Comparison of ENCODE assay signal across 28 cellular contexts in the genomic region with DNA sequence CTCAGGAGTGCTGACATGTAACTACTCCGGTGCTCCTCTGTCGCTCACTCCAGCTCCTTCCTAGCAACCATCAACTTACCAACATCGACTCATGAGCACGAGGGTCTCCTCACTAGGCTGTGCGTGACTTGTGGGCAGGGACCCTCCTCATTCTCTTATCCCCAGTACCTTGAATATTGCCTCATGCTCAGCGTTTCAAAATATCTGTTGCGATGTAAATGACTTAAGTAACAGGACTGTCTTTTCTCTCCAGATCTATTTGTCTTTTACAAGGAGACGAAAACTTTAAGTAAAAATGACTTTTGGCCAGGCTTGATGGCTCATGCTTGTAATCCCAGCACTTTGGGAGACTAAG.
"Had no signal": no experiment of that assay in that cellular context is flagged by ENCODE, and none has a peak within 500 bp of the region (broad histone marks: within the 10 kb centered on the region; RNA-seq: fewer than 3 reads in every experiment).

No MANE protein-coding gene starts in this region.

- H3K4me1 Mint-ChIP-seq: activated CD8-positive, alpha-beta memory T cell treated with anti-CD3 and anti-CD28 coated beads, Interleukin-2, amount 10 ng/mL, durations not matched to agents 7 days and 5 days; brain; naive thymus-derived CD8-positive, alpha-beta T cell; neural progenitor cell; stimulated activated memory B cell treated with anti-CD40 and anti-IgM and Interleukin-4, amounts not matched to agents 10 μg/mL and 1 μg/mL and 100 μg/mL, for 72 hours had no signal

- H3K36me3 ChIP-seq: left ventricle myocardium inferior, neural progenitor cell, ovary, prostate gland, stomach, thyroid gland, upper lobe of right lung had no signal

- H3K4me3 ChIP-seq: left ventricle myocardium inferior, neural progenitor cell, ovary, prostate gland, skin epidermis, stomach, thyroid gland, upper lobe of right lung had no signal

- H3K4me1 ChIP-seq: left ventricle myocardium inferior, neural progenitor cell, prostate gland, stomach, thyroid gland, upper lobe of right lung had no signal

- H3K9me3 ChIP-seq: left ventricle myocardium inferior, ovary, prostate gland, stomach, thyroid gland, upper lobe of right lung had no signal

- H3K36me3 Mint-ChIP-seq: activated CD8-positive, alpha-beta memory T cell treated with anti-CD3 and anti-CD28 coated beads, Interleukin-2, amount 10 ng/mL, durations not matched to agents 7 days and 5 days; brain; naive thymus-derived CD8-positive, alpha-beta T cell had no signal

- DNase-seq: activated B cell treated with CpG ODN at 0.5 μM for 24 hours; activated CD8-positive, alpha-beta memory T cell treated with anti-CD3 and anti-CD28 coated beads, Interleukin-2, amount 10 ng/mL, durations not matched to agents 7 days and 5 days; activated CD8-positive, alpha-beta T cell treated with anti-CD3 and anti-CD28 coated beads, Interleukin-2, amount 10 ng/mL, durations not matched to agents 7 days and 5 days; activated naive CD4-positive, alpha-beta T cell; activated T-cell treated with anti-CD3 and anti-CD28 coated beads, Interleukin-2, amount 50 U/mL, for 48 hours; aorta; caudate nucleus; endodermal cell; left ventricle myocardium inferior; mammary epithelial cell; midbrain; naive thymus-derived CD8-positive, alpha-beta T cell; ovary; retina; stimulated activated CD4-positive, alpha-beta T cell treated with anti-CD3 and anti-CD28 coated beads, Interleukin-4, amount 100 ng/mL, for 24 hours; stomach; T-helper 1 cell; thyroid gland; upper lobe of right lung had no signal

- H3K27me3 Mint-ChIP-seq: activated B cell treated with CpG ODN at 0.5 μM for 24 hours; activated CD8-positive, alpha-beta memory T cell treated with anti-CD3 and anti-CD28 coated beads, Interleukin-2, amount 10 ng/mL, durations not matched to agents 7 days and 5 days; brain; stimulated activated memory B cell treated with anti-CD40 and anti-IgM and Interleukin-4, amounts not matched to agents 10 μg/mL and 1 μg/mL and 100 μg/mL, for 72 hours had no signal

- H3K27ac Mint-ChIP-seq: activated B cell treated with CpG ODN at 0.5 μM for 24 hours; activated CD8-positive, alpha-beta memory T cell treated with anti-CD3 and anti-CD28 coated beads, Interleukin-2, amount 10 ng/mL, durations not matched to agents 7 days and 5 days; activated CD8-positive, alpha-beta T cell treated with anti-CD3 and anti-CD28 coated beads, Interleukin-2, amount 10 ng/mL, durations not matched to agents 7 days and 5 days; activated naive CD4-positive, alpha-beta T cell treated with anti-CD3 and anti-CD28 coated beads, Interleukin-2, amount 50 U/mL, for 72 hours; brain; endodermal cell; naive thymus-derived CD8-positive, alpha-beta T cell; neural progenitor cell; stimulated activated memory B cell treated with anti-CD40 and anti-IgM and Interleukin-4, amounts not matched to agents 10 μg/mL and 1 μg/mL and 100 μg/mL, for 72 hours; T-helper 2 cell treated with Interferon-gamma antibody and Interleukin-4, amounts not matched to agents 5 μg/mL and 100 μg/mL, for 36 hours had no signal

- H3K27me3 ChIP-seq: neural progenitor cell, ovary, stomach, thyroid gland, upper lobe of right lung had no signal

- H3K4me3 Mint-ChIP-seq: activated B cell treated with CpG ODN at 0.5 μM for 24 hours; activated CD8-positive, alpha-beta memory T cell treated with anti-CD3 and anti-CD28 coated beads, Interleukin-2, amount 10 ng/mL, durations not matched to agents 7 days and 5 days; activated CD8-positive, alpha-beta T cell treated with anti-CD3 and anti-CD28 coated beads, Interleukin-2, amount 10 ng/mL, durations not matched to agents 7 days and 5 days; brain; endodermal cell; naive thymus-derived CD8-positive, alpha-beta T cell; neural progenitor cell; stimulated activated memory B cell treated with anti-CD40 and anti-IgM and Interleukin-4, amounts not matched to agents 10 μg/mL and 1 μg/mL and 100 μg/mL, for 72 hours; T-helper 2 cell treated with Interferon-gamma antibody and Interleukin-4, amounts not matched to agents 5 μg/mL and 100 μg/mL, for 36 hours had no signal

- ATAC-seq: activated CD8-positive, alpha-beta memory T cell treated with anti-CD3 and anti-CD28 coated beads, Interleukin-2, amount 10 ng/mL, durations not matched to agents 7 days and 5 days; activated CD8-positive, alpha-beta T cell treated with anti-CD3 and anti-CD28 coated beads, Interleukin-2, amount 10 ng/mL, durations not matched to agents 7 days and 5 days; activated naive CD4-positive, alpha-beta T cell treated with anti-CD3 and anti-CD28 coated beads, Interleukin-2, amount 50 U/mL, for 72 hours; esophagus mucosa; naive thymus-derived CD8-positive, alpha-beta T cell; sciatic nerve; stimulated activated memory B cell treated with anti-CD40 and anti-IgM and Interleukin-4, amounts not matched to agents 10 μg/mL and 1 μg/mL and 100 μg/mL, for 72 hours had no signal

- H3K27ac ChIP-seq: left ventricle myocardium inferior, neural progenitor cell, ovary, prostate gland, skin epidermis, stomach, thyroid gland, upper lobe of right lung had no signal
